ENCODE assay signal across 37 cellular contexts in the genomic region with DNA sequence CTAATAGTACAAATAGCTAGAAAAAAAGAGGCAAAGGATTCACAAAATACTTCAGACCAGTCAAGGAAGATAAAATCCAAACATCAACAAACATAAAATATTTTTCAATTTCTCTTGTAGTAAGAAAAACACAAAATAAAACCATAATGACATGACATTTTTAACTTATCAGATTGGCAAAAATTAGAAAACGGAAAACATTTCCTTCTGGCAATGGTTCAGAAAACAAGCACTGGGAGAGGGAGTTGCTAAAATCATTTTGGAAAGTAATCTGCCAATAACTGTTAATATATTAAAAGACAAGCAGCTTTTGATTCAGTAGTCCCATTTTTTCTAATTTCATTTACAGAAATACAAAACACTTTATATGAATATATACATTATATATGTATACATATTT. TPM values are rescaled to one million over a fixed set of nuclear protein-coding genes. Genes with fewer than 3 reads are reported as not detected.
"Had no signal": no experiment of that assay in that cellular context is flagged by ENCODE, and none has a peak within 500 bp of the region (broad histone marks: within the 10 kb centered on the region; RNA-seq: fewer than 3 reads in every experiment).

No MANE protein-coding gene starts in this region.

- H3K27me3 ChIP-seq: esophagus muscularis mucosa, gastroesophageal sphincter, heart left ventricle, hepatocyte, left lung, neural progenitor cell, suprapubic skin, vagina had no signal

- H3K27me3 Mint-ChIP-seq: progenitor cell of endocrine pancreas; stimulated activated naive CD8-positive, alpha-beta T cell treated with anti-CD3 and anti-CD28 coated beads, Interleukin-15, amount 100 ng/mL, for 72 hours had no signal

- ATAC-seq: gastroesophageal sphincter; heart left ventricle; left cardiac atrium; left lung; naive thymus-derived CD4-positive, alpha-beta T cell; sciatic nerve; stimulated activated naive CD8-positive, alpha-beta T cell treated with anti-CD3 and anti-CD28 coated beads, Interleukin-15, amount 100 ng/mL, for 72 hours had no signal

- H3K27ac ChIP-seq: esophagus muscularis mucosa, gastroesophageal sphincter, hepatocyte, left lung, neural progenitor cell, parathyroid adenoma, suprapubic skin, vagina had no signal

- H3K9me3 Mint-ChIP-seq: endodermal cell; naive thymus-derived CD4-positive, alpha-beta T cell; nephron; neural progenitor cell; stimulated activated naive CD8-positive, alpha-beta T cell treated with anti-CD3 and anti-CD28 coated beads, Interleukin-15, amount 100 ng/mL, for 72 hours had no signal

- H3K9me3 ChIP-seq: esophagus muscularis mucosa, gastroesophageal sphincter, heart left ventricle, left lung, suprapubic skin, vagina had no signal

- H3K4me3 Mint-ChIP-seq: dendritic cell treated with granulocyte-macrophage colony-stimulating factor and Interleukin-4, amounts not matched to agents 40 ng/mL and 50 ng/mL, for 4 days; endodermal cell; naive thymus-derived CD4-positive, alpha-beta T cell; nephron; neural progenitor cell; stimulated activated naive CD8-positive, alpha-beta T cell treated with anti-CD3 and anti-CD28 coated beads, Interleukin-15, amount 100 ng/mL, for 72 hours had no signal

- DNase-seq: effector CD8-positive, alpha-beta T cell; endodermal cell; foreskin fibroblast; left lung; mesendoderm; midbrain; naive thymus-derived CD4-positive, alpha-beta T cell; stimulated activated CD4-positive, alpha-beta T cell treated with anti-CD3 and anti-CD28 coated beads, Interleukin-12 subunit alpha, Interleukin-12 subunit beta, amount 100 ng/mL, for 4 hours; stimulated activated CD4-positive, alpha-beta T cell treated with anti-CD3 and anti-CD28 coated beads, Interleukin-1b, Interleukin-23, amount 100 ng/mL, for 48 hours; stimulated activated CD4-positive, alpha-beta T cell treated with anti-CD3 and anti-CD28 coated beads, Interleukin-4, amount 100 ng/mL, for 1 hour; stimulated activated CD8-positive, alpha-beta memory T cell treated with anti-CD3 and anti-CD28 coated beads, Interleukin-4, amount 100 ng/mL, for 48 hours; stimulated activated naive CD4-positive, alpha-beta T cell; stimulated activated naive CD8-positive, alpha-beta T cell treated with anti-CD3 and anti-CD28 coated beads, Interleukin-15, amount 100 ng/mL, for 72 hours; trophoblast cell had no signal

- H3K36me3 Mint-ChIP-seq: naive thymus-derived CD4-positive, alpha-beta T cell; neural progenitor cell had no signal

- FAIRE-seq: endothelial cell of umbilical vein had no signal

- H3K36me3 ChIP-seq: esophagus muscularis mucosa, gastroesophageal sphincter, heart left ventricle, left lung, neural progenitor cell, suprapubic skin, vagina had no signal

- H3K4me1 ChIP-seq: esophagus muscularis mucosa, gastroesophageal sphincter, left lung, neural progenitor cell, parathyroid adenoma, vagina had no signal

- H3K27ac Mint-ChIP-seq: dendritic cell treated with granulocyte-macrophage colony-stimulating factor and Interleukin-4, amounts not matched to agents 40 ng/mL and 50 ng/mL, for 4 days; endodermal cell; naive thymus-derived CD4-positive, alpha-beta T cell; nephron; neural progenitor cell; progenitor cell of endocrine pancreas; stimulated activated naive CD8-positive, alpha-beta T cell treated with anti-CD3 and anti-CD28 coated beads, Interleukin-15, amount 100 ng/mL, for 72 hours had no signal

- H3K4me3 ChIP-seq: esophagus muscularis mucosa, gastroesophageal sphincter, heart left ventricle, hepatocyte, left lung, neural progenitor cell, smooth muscle cell, suprapubic skin, vagina had no signal

- H3K4me1 Mint-ChIP-seq: nephron; stimulated activated naive CD8-positive, alpha-beta T cell treated with anti-CD3 and anti-CD28 coated beads, Interleukin-15, amount 100 ng/mL, for 72 hours had no signal

RNA-seq across cellular contexts. Expression of gene TKTL2, which starts 26.1 kb away (rescaled TPM):
- total RNA-seq: endodermal cell, endothelial cell of umbilical vein, epithelial cell of proximal tubule, esophagus muscularis mucosa, fibroblast of lung, gastroesophageal sphincter, heart left ventricle, hepatocyte, kidney epithelial cell, left cardiac atrium, left lung, lower leg skin, lung microvascular endothelial cell, mucosa of gallbladder, osteoblast, progenitor cell of endocrine pancreas, smooth muscle cell, suprapubic skin, ureter, vagina had no signal
